1 cellular context compared by ENCODE assay signal in the genomic region with DNA sequence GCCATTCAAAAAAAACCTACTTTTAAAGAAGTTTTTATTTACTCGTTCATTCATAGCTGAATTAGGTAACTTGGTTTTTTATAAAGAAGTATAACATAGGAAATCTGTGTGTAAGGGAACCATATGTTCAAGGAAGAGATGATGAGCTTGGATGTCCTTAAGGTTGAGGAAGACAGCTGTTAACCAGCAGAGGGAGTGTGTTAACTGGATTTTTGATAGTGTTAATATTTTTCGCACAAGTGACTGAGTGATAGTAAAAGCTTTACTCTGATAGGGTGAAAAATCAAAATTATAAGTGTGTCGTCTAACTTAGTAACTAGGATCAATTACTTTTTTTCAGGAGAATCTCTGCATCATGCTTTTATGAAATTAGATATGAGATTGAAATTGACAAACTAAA.
TF ChIP-seq lines count a peak whose summit lies in the region.

No MANE protein-coding gene starts in this region.

TF ChIP-seq in liver, 16 proteins besides CTCF, POLR2A, EP300 and RAD21 (continued from another document):
- TF ChIP-seq TAF1 (conservative IDR thresholded peaks at IDR 0.05) = no peak
- TF ChIP-seq JUND (IDR thresholded peaks at IDR 0.05) = no peak
